Comparison of ENCODE assay signal across 14 cellular contexts in genomic region chr3:25457642-25458419, GRCh38. TPM values are rescaled to one million over a fixed set of nuclear protein-coding genes. Genes with fewer than 3 reads are reported as not detected.
DNase-seq lines count a peak whose midpoint lies in the region; ATAC-seq, FAIRE-seq and TF ChIP-seq lines count a peak whose summit lies in the region.
"Had no signal": no experiment of that assay in that cellular context is flagged by ENCODE, and none has a peak within 500 bp of the region (broad histone marks: within the 10 kb centered on the region; RNA-seq: fewer than 3 reads in every experiment).

No MANE protein-coding gene starts in this region.

- TF ChIP-seq CTCF in IMR-90 (conservative IDR thresholded peaks at IDR 0.05; ENCODE audit: low read depth, low read length), result no peak
- TF ChIP-seq CTCF in H1 (IDR thresholded peaks at IDR 0.05; ENCODE audit: control extremely low read depth in 1 of 3, insufficient read depth in 1 of 3, low read depth in 1 of 3, low read length in 3 of 3), result no peak
- TF ChIP-seq CTCF in hepatocyte (IDR thresholded peaks at IDR 0.05; ENCODE audit: poor library complexity), result no peak
- TF ChIP-seq CTCF in thoracic aorta (IDR thresholded peaks at IDR 0.05), result no peak

- peaks cover 13% of the 10 kb centered on the region for H3K27me3 Mint-ChIP-seq in T-helper 17 cell

- no peaks in the 10 kb centered on the region for H3K27me3 ChIP-seq in IMR-90 (ENCODE audit: control insufficient read depth, insufficient read depth, low read length)
- H3K27me3 ChIP-seq in H1 (replicated peaks in 1 of 4; ENCODE audit: control insufficient read depth in 3 of 4, extremely low read depth in 1 of 4, insufficient read depth in 3 of 4, low read length in 3 of 4), result no peaks in the 10 kb centered on the region
- no peaks in the 10 kb centered on the region for H3K27me3 ChIP-seq in hepatocyte
- no peaks in the 10 kb centered on the region for H3K27me3 ChIP-seq in thoracic aorta (replicated peaks; ENCODE audit: insufficient read depth)

- no peaks in the 10 kb centered on the region for H3K79me1 ChIP-seq in IMR-90 (ENCODE audit: low read depth in 1 of 2, low read length in 2 of 2)
- no peaks in the 10 kb centered on the region for H3K79me1 ChIP-seq in H1 (ENCODE audit: low read depth, low read length)

- no peak overlapping the region for H3K4me3 ChIP-seq in IMR-90 (ENCODE audit: insufficient read depth, low read depth, low read length)
- no peak overlapping the region for H3K4me3 ChIP-seq in H1 (ENCODE audit: extremely low read depth in 1 of 4, insufficient read depth in 2 of 4, low read depth in 3 of 4, low read length in 4 of 4)
- H3K4me3 ChIP-seq in hepatocyte, result no peak overlapping the region
- H3K4me3 ChIP-seq in thoracic aorta, result no peak overlapping the region
- H3K4me3 ChIP-seq: prostate gland had no signal

- H3K36me3 Mint-ChIP-seq in T-helper 17 cell (ENCODE audit: low read depth), result peaks cover 2% of the 10 kb centered on the region

- POLR2A ChIA-PET in IMR-90 (lab: Charles Lee; ENCODE audit: unreplicated experiment), result no interaction called here
- POLR2A ChIA-PET in H1 (lab: Charles Lee; ENCODE audit: partially characterized antibody), result no interaction called here

- ATAC-seq in IMR-90 (ENCODE audit: low read depth) (no peak), thoracic aorta (ENCODE audit: insufficient number of reproducible peaks, low FRiP score, low read depth) (no peak), GM19328 (IDR thresholded peaks at IDR 0.05; ENCODE audit: unreplicated experiment) (no peak), T-helper 17 cell (no peak), GM21825 (IDR thresholded peaks at IDR 0.05; ENCODE audit: unreplicated experiment) (no peak)

- H2BK12ac ChIP-seq in H1 (ENCODE audit: low read depth, low read length), result no peak overlapping the region

- H3K14ac ChIP-seq in IMR-90 (replicated peaks; ENCODE audit: low read depth, low read length) (no peak overlapping the region), H1 (ENCODE audit: insufficient read length) (no peak overlapping the region)

- in situ Hi-C loops in IMR-90 (cut with MboI; ENCODE audit: low sequenced_read_pairs), result no loop called here

- H3K27ac Mint-ChIP-seq in T-helper 17 cell, result no peak overlapping the region

- H4K5ac ChIP-seq in IMR-90 (ENCODE audit: low read depth, low read length) (no peak overlapping the region), H1 (ENCODE audit: insufficient read length, low read depth, low read length) (no peak overlapping the region)

- H3K4me1 ChIP-seq in IMR-90 (ENCODE audit: control insufficient read depth, insufficient read depth, low read length) (peaks cover 4% of the 10 kb centered on the region), H1 (replicated peaks in 1 of 4; ENCODE audit: control insufficient read depth in 3 of 4, insufficient read depth in 4 of 4, low read length in 3 of 4) (peaks cover 0 to 19% (median 11%) of the 10 kb centered on the region in 4 experiments; a peak in 5 of 7 replicates), hepatocyte (ENCODE audit: insufficient read depth) (peaks cover 65% of the 10 kb centered on the region), thoracic aorta (ENCODE audit: control insufficient read depth in 1 of 2, low read depth in 2 of 2) (peaks cover 33 to 55% of the 10 kb centered on the region in 2 donors)

- H3K4ac ChIP-seq in IMR-90 (ENCODE audit: low read depth, low read length), result no peak overlapping the region
- no peak overlapping the region for H3K4ac ChIP-seq in H1 (replicated peaks; ENCODE audit: insufficient read length, low read depth, low read length)

- H2AK5ac ChIP-seq in IMR-90 (ENCODE audit: low read depth, low read length) (no peak overlapping the region), H1 (ENCODE audit: low read depth, low read length) (no peak overlapping the region)

- H3K4me2 ChIP-seq in IMR-90 (ENCODE audit: low read depth, low read length) (no peak overlapping the region), H1 (ENCODE audit: insufficient read depth in 1 of 2, low read depth in 2 of 2, low read length in 2 of 2) (no peak overlapping the region), hepatocyte (peak overlapping the region; percentile 13)

- H3K79me2 ChIP-seq in H1 (ENCODE audit: control insufficient read depth in 1 of 2, insufficient read depth in 2 of 2, low read length in 2 of 2) (no peaks in the 10 kb centered on the region), hepatocyte (peaks cover 65% of the 10 kb centered on the region)

- H3K4me3 Mint-ChIP-seq in T-helper 17 cell, result no peak overlapping the region

- no peak overlapping the region for H2BK20ac ChIP-seq in IMR-90 (ENCODE audit: low read depth, low read length)
- H2BK20ac ChIP-seq in H1 (ENCODE audit: low read length), result no peak overlapping the region

- DNase-seq in IMR-90, result peak; percentile 24
- no peak for DNase-seq in H1 (ENCODE audit: low read depth in 1 of 2, low spot score in 2 of 2)
- DNase-seq in hepatocyte (ENCODE audit: low spot score), result no peak
- no peak for DNase-seq in thoracic aorta (ENCODE audit: low spot score)
- no peak for DNase-seq in T-helper 17 cell
- no peak for DNase-seq in superior temporal gyrus (ENCODE audit: extremely low spot score)
- DNase-seq: activated CD8-positive, alpha-beta memory T cell treated with anti-CD3 and anti-CD28 coated beads for 24 hours; DMS79 treated with DMSO at 0.1 percent for 48 hours; midbrain; NCI-H2081 treated with DMSO at 0.1 percent for 48 hours; stimulated activated CD4-positive, alpha-beta T cell treated with anti-CD3 and anti-CD28 coated beads, Interleukin-2, amount 100 ng/mL, for 48 hours had no signal

- no peaks in the 10 kb centered on the region for H3K9me2 ChIP-seq in hepatocyte (replicated peaks; ENCODE audit: insufficient read depth)

- H3K9me3 ChIP-seq in IMR-90 (ENCODE audit: control insufficient read depth, insufficient read depth, low read length) (no peaks in the 10 kb centered on the region), H1 (ENCODE audit: insufficient read depth in 2 of 2, low read depth in 1 of 2, low read length in 1 of 2) (no peaks in the 10 kb centered on the region), hepatocyte (ENCODE audit: low read depth) (no peaks in the 10 kb centered on the region), thoracic aorta (no peaks in the 10 kb centered on the region), T-helper 17 cell (ENCODE audit: control insufficient read depth, low read length, poor library complexity, severe bottlenecking) (no peaks in the 10 kb centered on the region)
- H3K9me3 ChIP-seq: prostate gland had no signal

- TF ChIP-seq EP300 in H1 (IDR thresholded peaks at IDR 0.05; ENCODE audit: borderline replicate concordance in 1 of 2, low read depth in 2 of 2, low read length in 2 of 2), result no peak

- H2AFZ ChIP-seq in IMR-90 (replicated peaks; ENCODE audit: low read length, poor library complexity), result no peak overlapping the region
- no peak overlapping the region for H2AFZ ChIP-seq in H1 (ENCODE audit: low read length)
- no peak overlapping the region for H2AFZ ChIP-seq in hepatocyte

- CTCF ChIA-PET in IMR-90 (lab: Yijun Ruan, JAX) (interaction anchor here (1.2 kb wide), 1 partner anchor 9 kb away, joined by 3 read pairs; no protein-coding TSS in a partner anchor), H1 (lab: Charles Lee; ENCODE audit: partially characterized antibody) (interaction anchor here (0.6 to 1.1 kb wide), 2 partner anchors 16 to 34 kb away, joined by 3 read pairs; no protein-coding TSS in a partner anchor)

- no peak overlapping the region for H4K8ac ChIP-seq in IMR-90 (ENCODE audit: low read depth in 2 of 2, low read length in 2 of 2)
- no peak overlapping the region for H4K8ac ChIP-seq in H1 (ENCODE audit: extremely low read depth, insufficient read depth, low read length)

- H3K18ac ChIP-seq in IMR-90 (ENCODE audit: low read depth, low read length) (no peak overlapping the region), H1 (ENCODE audit: extremely low read depth, low read length) (peak overlapping the region; percentile 35; the same call in 1 of the 2 replicates)

- TF ChIP-seq RAD21 in IMR-90 (IDR thresholded peaks at IDR 0.05; ENCODE audit: low read length) (no peak), H1 (IDR thresholded peaks at IDR 0.05 in 1 of 2, conservative IDR thresholded peaks at IDR 0.05 in 1 of 2; ENCODE audit: low read depth in 2 of 2, low read length in 2 of 2) (no peak)

- H2BK15ac ChIP-seq in IMR-90 (ENCODE audit: low read depth, low read length), result no peak overlapping the region
- no peak overlapping the region for H2BK15ac ChIP-seq in H1 (ENCODE audit: low read length)

- no peak overlapping the region for H3K56ac ChIP-seq in IMR-90 (ENCODE audit: extremely low read depth, insufficient read depth, low read length)
- no peak overlapping the region for H3K56ac ChIP-seq in H1 (replicated peaks; ENCODE audit: insufficient read length, low read depth, low read length)

- no peaks in the 10 kb centered on the region for H3K23me2 ChIP-seq in H1 (ENCODE audit: low read depth, low read length)

- no peak overlapping the region for H4K91ac ChIP-seq in IMR-90 (ENCODE audit: insufficient read depth, low read depth, low read length)
- no peak overlapping the region for H4K91ac ChIP-seq in H1 (replicated peaks; ENCODE audit: insufficient read length, low read length)

- intact Hi-C loops in IMR-90 (cut with micrococcal nuclease), result no loop called here

- BruUV-seq in IMR-90 (replicated peaks; lab: Mats Ljungman, UMichigan), result no TSS peak

- dilution Hi-C loops in IMR-90 (cut with HindIII; ENCODE audit: low sequenced_read_pairs, unreplicated experiment), result no loop called here

- no peaks in the 10 kb centered on the region for H3K4me1 Mint-ChIP-seq in T-helper 17 cell

- H2BK120ac ChIP-seq in IMR-90 (ENCODE audit: low read depth, low read length) (no peak overlapping the region), H1 (replicated peaks; ENCODE audit: low read depth, low read length) (no peak overlapping the region)

- FAIRE-seq in H1 (lab: Jason Lieb, UNC), result no peak

- H3K9ac ChIP-seq in IMR-90 (ENCODE audit: low read depth, low read length) (no peak overlapping the region), H1 (replicated peaks in 1 of 4; ENCODE audit: extremely low read depth in 1 of 4, low read depth in 3 of 4, low read length in 3 of 4) (no peak overlapping the region)

- H3K23ac ChIP-seq in IMR-90 (ENCODE audit: low read depth, low read length), result no peak overlapping the region
- H3K23ac ChIP-seq in H1 (ENCODE audit: insufficient read length), result no peak overlapping the region

- H3K36me3 ChIP-seq in IMR-90 (ENCODE audit: control insufficient read depth, insufficient read depth, low read length) (no peaks in the 10 kb centered on the region), H1 (ENCODE audit: control insufficient read depth in 2 of 4, insufficient read depth in 4 of 4, low read length in 3 of 4) (no peaks in the 10 kb centered on the region), hepatocyte (replicated peaks; ENCODE audit: insufficient read depth, low read depth) (no peaks in the 10 kb centered on the region), thoracic aorta (no peaks in the 10 kb centered on the region)
- H3K36me3 ChIP-seq: prostate gland had no signal

- no peak overlapping the region for H2AK9ac ChIP-seq in IMR-90 (replicated peaks; ENCODE audit: low read depth, low read length, poor library complexity)

- H3K27ac ChIP-seq in IMR-90 (ENCODE audit: insufficient read depth, low read length) (no peak overlapping the region), H1 (ENCODE audit: low read depth, low read length) (no peak overlapping the region), hepatocyte (peak overlapping the region; percentile 44), thoracic aorta (peak overlapping the region; percentile 38 to 59)

- TF ChIP-seq POLR2A in IMR-90 (IDR thresholded peaks at IDR 0.05; ENCODE audit: low read depth, low read length) (no peak), H1 (IDR thresholded peaks at IDR 0.05; ENCODE audit: control extremely low read depth in 1 of 2, low read depth in 2 of 2, low read length in 2 of 2) (no peak)

- WGBS in IMR-90 (ENCODE audit: extremely low coverage in 2 of 2, insufficient read length in 1 of 2), 2 experiments, result no CpG with 5 or more reads among the region's 7 CpGs
- 89% methylated on average over 7 of the region's 7 CpGs; no CpG with 5 or more reads in 1 of the 2 experiments for whole genome bisulfite sequencing in H1 (ENCODE audit: extremely low coverage in 1 of 2, insufficient coverage in 1 of 2, insufficient read length in 1 of 2, insufficient replicate concordance in 2 of 2, low coverage in 1 of 2, low lambda C conversion rate in 2 of 2, missing lambda C conversion rate in 1 of 2), 2 experiments
- WGBS in hepatocyte (ENCODE audit: low lambda C conversion rate, missing lambda C conversion rate), result 67% methylated on average over 7 of the region's 7 CpGs

- H2BK5ac ChIP-seq in IMR-90 (ENCODE audit: low read depth, low read length, poor library complexity, severe bottlenecking), result no peak overlapping the region
- no peak overlapping the region for H2BK5ac ChIP-seq in H1 (ENCODE audit: low read depth, low read length)

- H4K20me1 ChIP-seq in IMR-90 (ENCODE audit: insufficient read depth, low read length) (no peaks in the 10 kb centered on the region), H1 (replicated peaks in 1 of 2; ENCODE audit: control insufficient read depth in 1 of 2, insufficient read depth in 2 of 2, low read length in 2 of 2) (no peaks in the 10 kb centered on the region), hepatocyte (ENCODE audit: insufficient read depth, poor library complexity, severe bottlenecking) (no peaks in the 10 kb centered on the region)

- no peaks in the 10 kb centered on the region for H3K9me1 ChIP-seq in IMR-90 (ENCODE audit: insufficient read depth, low read length)

RNA-seq across cellular contexts. Expression of gene RARB, which starts 29.8 kb away (rescaled TPM):
- 1.4 TPM in 2 replicates for total RNA-seq in IMR-90 (2012; rRNA removed)
- polyA plus RNA-seq in IMR-90 (2012; rRNA removed), result 0.52 and 0.53 TPM in 2 replicates
- 0.14 and 0.45 TPM in 2 replicates for polyA plus RNA-seq in IMR-90 (2012; cell fraction: cytosol; rRNA removed)
- polyA plus RNA-seq in IMR-90 (2012; cell fraction: nucleus; rRNA removed; ENCODE audit: low replicate concordance), result 0.10 and 0.48 TPM in 2 replicates
- total RNA-seq in H1 (2021; fragmentation: NEBNext Ultra II Directional; extraction: Animal tissue kit (Norgen Biotek cat#: 25700)), result 0.22 and 0.44 TPM in 2 replicates
- 0.13 and 0.15 TPM in 2 replicates for polyA plus RNA-seq in H1 (2011; rRNA removed)
- polyA plus RNA-seq in H1 (2011; cell fraction: cytosol; rRNA removed), result 0.10 TPM
- 0.20 TPM for polyA plus RNA-seq in H1 (2011; cell fraction: nucleus; rRNA removed)
- 0.11 to 0.30 TPM (median 0.28 TPM) in 3 of 4 replicates, not detected in the other for polyA plus RNA-seq in H1 (2012, experiment 1 of 2)
- polyA plus RNA-seq in H1 (2012, experiment 2 of 2), result not detected
- polyA plus RNA-seq in H1 (2013, experiment 1 of 2), result 0.14 TPM
- polyA plus RNA-seq in H1 (2013, experiment 2 of 2), result 0.15 TPM
- polyA minus RNA-seq in H1 (2011; rRNA and poly(A)+ RNA removed), result 0.27 and 0.98 TPM in 2 replicates
- polyA minus RNA-seq in H1 (2011; cell fraction: cytosol; rRNA and poly(A)+ RNA removed), result not detected
- 1.2 TPM for polyA minus RNA-seq in H1 (2011; cell fraction: nucleus; rRNA and poly(A)+ RNA removed)
- 30.7 and 33.0 TPM in 2 replicates for total RNA-seq in hepatocyte
- polyA plus RNA-seq in hepatocyte, result 20.2 and 22.2 TPM in 2 replicates
- 10 to 100 TPM in 1 of 2 donors, 1 to 10 TPM in 1; 3.8 to 12.3 TPM for total RNA-seq in thoracic aorta
- total RNA-seq in T-helper 17 cell, result not detected

Comparison
In these comparisons a context has a peak if more than half of its experiments do, and no peak if none do; other contexts are left out.
1. H3K27ac ChIP-seq: peak in hepatocyte (single experiment) and thoracic aorta (2 of 2); none in IMR-90 (single experiment) and H1 (single experiment).